ENCODE assay signal across 8 cellular contexts in genomic region chr10:28668363-28669226, GRCh38. TPM values are rescaled to one million over a fixed set of nuclear protein-coding genes. Genes with fewer than 3 reads are reported as not detected.
A peak's percentile ranks its signal among the peaks of the same experiment; 100 is the strongest.
DNase-seq lines count a peak whose midpoint lies in the region; ATAC-seq, FAIRE-seq and TF ChIP-seq lines count a peak whose summit lies in the region.

No MANE protein-coding gene starts in this region.

- H3K27me3 ChIP-seq in GM06990 (replicated peaks; ENCODE audit: control insufficient read depth, insufficient read depth, low read length) (no peaks in the 10 kb centered on the region), cardiac muscle cell (no peaks in the 10 kb centered on the region), psoas muscle (ENCODE audit: insufficient read depth in 3 of 3, low read length in 2 of 3) (peaks cover 2 to 52% (median 5%) of the 10 kb centered on the region in 3 donors)

- DNase-seq in GM06990 (ENCODE audit: extremely low read depth, insufficient read length) (peak; percentile 48), NCI-H510A treated with DMSO at 0.1 percent for 48 hours (lab: John Stamatoyannopoulos, UW) (peak; percentile 44), activated gamma-delta T cell treated with Interleukin-2 at 50 U/mL for 16 hours (peak; percentile 12), cardiac muscle cell (ENCODE audit: low read depth in 1 of 2, low spot score in 1 of 2) (peak; percentile 79 to 87), psoas muscle (peak; percentile 51 to 70), H54 (ENCODE audit: insufficient read length, low spot score) (no peak), cerebellar cortex (ENCODE audit: low spot score) (no peak)

- H3K4me3 ChIP-seq in GM06990 (replicated peaks; ENCODE audit: low read depth, low read length) (no peak overlapping the region; the same call in 1 of the 2 replicates), cardiac muscle cell (peak overlapping the region; percentile 43), psoas muscle (peak overlapping the region; percentile 61)

- ATAC-seq in psoas muscle (peak; percentile 49 to 93 (median 78)), HG02938 (IDR thresholded peaks at IDR 0.05; ENCODE audit: unreplicated experiment) (no peak)

- H3K4me1 ChIP-seq in cardiac muscle cell (ENCODE audit: low read depth) (peaks cover 9% of the 10 kb centered on the region), psoas muscle (peaks cover 8% of the 10 kb centered on the region)

- TF ChIP-seq CTCF in GM06990 (IDR thresholded peaks at IDR 0.05; ENCODE audit: insufficient read depth, low read length, poor library complexity, severe bottlenecking) = no peak
- no peak for TF ChIP-seq CTCF in cardiac muscle cell (IDR thresholded peaks at IDR 0.05; ENCODE audit: low read depth, low read length)
- TF ChIP-seq CTCF in psoas muscle (IDR thresholded peaks at IDR 0.05) = no peak

- peak overlapping the region; percentile 35 for H3K27ac ChIP-seq in cardiac muscle cell
- H3K27ac ChIP-seq in psoas muscle = no peak overlapping the region

- no peak for TF ChIP-seq POLR2A in H54 (IDR thresholded peaks at IDR 0.05; ENCODE audit: low read depth, low read length)

- H3K36me3 ChIP-seq in GM06990 (ENCODE audit: control insufficient read depth, insufficient read depth, low read length) (no peaks in the 10 kb centered on the region), cardiac muscle cell (no peaks in the 10 kb centered on the region), psoas muscle (ENCODE audit: insufficient read depth in 1 of 2, low read depth in 1 of 2) (no peaks in the 10 kb centered on the region)

- intact Hi-C loops in psoas muscle (cut with DNase I) = no loop called here

- 1 to 2% (median 1%) methylated on average over 43 to 59 of the region's 59 CpGs for WGBS in psoas muscle, 3 donors

- H3K9me3 ChIP-seq in cardiac muscle cell (ENCODE audit: low read depth) (no peaks in the 10 kb centered on the region), psoas muscle (no peaks in the 10 kb centered on the region)

- FAIRE-seq in H54 (lab: Jason Lieb, UNC) = no peak

RNA-seq across cellular contexts. Expression of gene BAMBI, which starts 8.7 kb away (rescaled TPM):
- total RNA-seq in cardiac muscle cell (651 and 1,010 TPM in 2 replicates), psoas muscle (1 to 10 TPM in 2 of 4 donors, under 1 TPM in 2; 0.89 to 2.9 (median 1.3) TPM)
- polyA plus RNA-seq in cardiac muscle cell (715 and 1,076 TPM in 2 replicates), psoas muscle (1 to 10 TPM in 1 of 3 donors, under 1 TPM in 2; 0.44 to 2.0 (median 0.66) TPM)

Comparison
In these comparisons a context has a peak if more than half of its experiments do, and no peak if none do; other contexts are left out.
1. DNase-seq: peak in GM06990 (single experiment), NCI-H510A treated with DMSO at 0.1 percent for 48 hours (single experiment), activated gamma-delta T cell treated with Interleukin-2 at 50 U/mL for 16 hours (single experiment), cardiac muscle cell (2 of 2) and psoas muscle (2 of 2); none in H54 (single experiment) and cerebellar cortex (single experiment).
2. RNA of gene BAMBI, which starts 8.7 kb away (total RNA-seq): 651 to 1,010 TPM in cardiac muscle cell; 0.89 to 2.9 TPM in psoas muscle; every median in the first group is over 100 times any median in the second.